ENCODE assay signal across 16 cellular contexts in the genomic region with DNA sequence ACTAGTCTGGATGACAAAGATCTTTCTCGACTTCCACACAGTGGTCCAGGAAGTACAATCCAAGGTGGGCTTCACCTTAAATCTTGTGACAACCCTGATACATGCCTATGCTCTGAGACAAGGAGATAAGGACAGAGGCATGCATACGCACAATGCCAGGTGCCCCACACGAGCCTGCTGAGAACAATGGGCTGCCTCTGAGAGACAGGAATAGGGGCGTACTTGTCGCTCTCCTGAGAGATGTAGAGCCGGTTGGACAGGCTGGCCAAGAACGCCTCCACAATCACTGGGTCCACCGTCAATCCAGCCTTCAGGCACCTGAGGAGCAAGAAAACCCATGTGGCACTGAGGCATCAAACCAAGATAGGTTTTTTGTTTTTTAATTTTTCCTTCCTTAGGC. TPM values are rescaled to one million over a fixed set of nuclear protein-coding genes. Genes with fewer than 3 reads are reported as not detected.
DNase-seq lines count a peak whose midpoint lies in the region; ATAC-seq and TF ChIP-seq lines count a peak whose summit lies in the region.
"Had no signal": no experiment of that assay in that cellular context is flagged by ENCODE, and none has a peak within 500 bp of the region (broad histone marks: within the 10 kb centered on the region; RNA-seq: fewer than 3 reads in every experiment).

No MANE protein-coding gene starts in this region.

- no peaks in the 10 kb centered on the region for H3K36me3 ChIP-seq in mesendoderm (ENCODE audit: control insufficient read depth, insufficient read depth, low read length)

- no peak overlapping the region for H3K4ac ChIP-seq in mesendoderm (ENCODE audit: low read depth, low read length)

- H3K27me3 Mint-ChIP-seq in T-helper 17 cell (no peaks in the 10 kb centered on the region), type B pancreatic cell (no peaks in the 10 kb centered on the region)
- no peaks in the 10 kb centered on the region for H3K27me3 Mint-ChIP-seq in activated T-cell treated with anti-CD3 and anti-CD28 coated beads, Interleukin-2, amount 50 U/mL, for 4 hours (ENCODE audit: low read depth)

- H3K27ac ChIP-seq in dorsolateral prefrontal cortex (peak overlapping the region in 39 of 59 donors; percentile 2 to 74 (median 46)), mesendoderm (ENCODE audit: low read depth, low read length) (no peak overlapping the region)
- H3K27ac ChIP-seq: RWPE1 had no signal

- H4K8ac ChIP-seq in mesendoderm (ENCODE audit: low read depth, low read length): no peak overlapping the region

- no peak overlapping the region for H2BK120ac ChIP-seq in mesendoderm (ENCODE audit: low read depth, low read length)

- no peaks in the 10 kb centered on the region for H3K9me3 Mint-ChIP-seq in type B pancreatic cell
- H3K9me3 Mint-ChIP-seq in activated T-cell treated with anti-CD3 and anti-CD28 coated beads, Interleukin-2, amount 50 U/mL, for 4 hours: no peaks in the 10 kb centered on the region
- H3K9me3 Mint-ChIP-seq: H9 had no signal

- H3K36me3 Mint-ChIP-seq in T-helper 17 cell (ENCODE audit: low read depth) (peaks cover 13% of the 10 kb centered on the region), type B pancreatic cell (peaks cover 30% of the 10 kb centered on the region)
- peaks cover 67% of the 10 kb centered on the region for H3K36me3 Mint-ChIP-seq in activated T-cell treated with anti-CD3 and anti-CD28 coated beads, Interleukin-2, amount 50 U/mL, for 4 hours (ENCODE audit: insufficient read depth)

- H3K4me3 Mint-ChIP-seq in T-helper 17 cell (no peak overlapping the region), type B pancreatic cell (peak overlapping the region; percentile 67)
- no peak overlapping the region for H3K4me3 Mint-ChIP-seq in activated T-cell treated with anti-CD3 and anti-CD28 coated beads, Interleukin-2, amount 50 U/mL, for 4 hours
- H3K4me3 Mint-ChIP-seq: H9 had no signal

- H3K27me3 ChIP-seq in dorsolateral prefrontal cortex: no peaks in the 10 kb centered on the region
- no peaks in the 10 kb centered on the region for H3K27me3 ChIP-seq in mesendoderm (ENCODE audit: insufficient read depth, low read length, poor library complexity)

- peak overlapping the region; percentile 34 for H3K27ac Mint-ChIP-seq in T-helper 17 cell
- H3K27ac Mint-ChIP-seq in type B pancreatic cell: peak overlapping the region; percentile 88

- no peak overlapping the region for H4K5ac ChIP-seq in mesendoderm (ENCODE audit: low read length)

- H2AK5ac ChIP-seq in mesendoderm (ENCODE audit: low read length): no peak overlapping the region

- no peak for ATAC-seq in T-helper 17 cell
- ATAC-seq in activated T-cell treated with anti-CD3 and anti-CD28 coated beads, Interleukin-2, amount 50 U/mL, for 4 hours: no peak

- no peaks in the 10 kb centered on the region for H3K79me2 ChIP-seq in mesendoderm (ENCODE audit: control insufficient read depth, insufficient read depth, low read length)

- no peak overlapping the region for H3K23ac ChIP-seq in mesendoderm (ENCODE audit: low read length)

- H3K4me2 ChIP-seq in mesendoderm (ENCODE audit: low read length): no peak overlapping the region

- no peak for TF ChIP-seq CTCF in dorsolateral prefrontal cortex (IDR thresholded peaks at IDR 0.05 in 54 of 56, conservative IDR thresholded peaks at IDR 0.05 in 2 of 56; ENCODE audit: low read depth in 1 of 56, partially characterized antibody in 56 of 56)
- no peak for TF ChIP-seq CTCF in type B pancreatic cell (conservative IDR thresholded peaks at IDR 0.05)

- H3K56ac ChIP-seq in mesendoderm (ENCODE audit: low read length): peak overlapping the region; percentile 34

- H3K4me1 Mint-ChIP-seq in T-helper 17 cell (peaks cover 2% of the 10 kb centered on the region), type B pancreatic cell (ENCODE audit: unreplicated experiment) (peaks cover 5% of the 10 kb centered on the region)
- no peaks in the 10 kb centered on the region for H3K4me1 Mint-ChIP-seq in activated T-cell treated with anti-CD3 and anti-CD28 coated beads, Interleukin-2, amount 50 U/mL, for 4 hours (ENCODE audit: low read depth)

- H3K79me1 ChIP-seq in mesendoderm (ENCODE audit: low read length): no peaks in the 10 kb centered on the region

- H3K18ac ChIP-seq in mesendoderm (ENCODE audit: low read length): no peak overlapping the region

- intact Hi-C loops in dorsolateral prefrontal cortex (cut with DNase I): no loop called here

- DNase-seq in T-helper 17 cell (no peak), dorsolateral prefrontal cortex (peak in 1 of 10 donors; percentile 32), mesendoderm (peak; percentile 93), type B pancreatic cell (ENCODE audit: extremely low spot score, unreplicated experiment) (no peak), NCI-H1417 treated with DMSO at 0.1 percent for 48 hours (lab: John Stamatoyannopoulos, UW) (no peak)
- no peak for DNase-seq in activated naive CD4-positive, alpha-beta T cell (lab: John Stamatoyannopoulos, UW)
- DNase-seq in activated T-cell treated with anti-CD3 and anti-CD28 coated beads, Interleukin-2, amount 50 U/mL, for 4 hours: no peak
- DNase-seq: C1 segment of cervical spinal cord, H9, MV-4-11, NCI-H1436 treated with DMSO at 0.1 percent for 48 hours, NCI-H2081 treated with DMSO at 0.1 percent for 48 hours, NCI-H226, NCI-H526 treated with DMSO at 0.1 percent for 48 hours had no signal

- H3K4me3 ChIP-seq in dorsolateral prefrontal cortex (no peak overlapping the region), mesendoderm (ENCODE audit: low read length) (no peak overlapping the region)

- no CpG with 5 or more reads among the region's 8 CpGs for WGBS in mesendoderm (ENCODE audit: extremely low coverage, insufficient coverage, low lambda C conversion rate)

- no peaks in the 10 kb centered on the region for H3K9me3 ChIP-seq in T-helper 17 cell (ENCODE audit: control insufficient read depth, low read length, poor library complexity, severe bottlenecking)

- H3K4me1 ChIP-seq in mesendoderm (ENCODE audit: control insufficient read depth, low read depth, low read length): peaks cover 4% of the 10 kb centered on the region

- H2BK5ac ChIP-seq in mesendoderm (ENCODE audit: low read length): no peak overlapping the region

- H2BK15ac ChIP-seq in mesendoderm (replicated peaks; ENCODE audit: low read depth): no peak overlapping the region

- H3K9ac ChIP-seq in mesendoderm (ENCODE audit: low read length): no peak overlapping the region

RNA-seq across cellular contexts. Expression of a gene that starts 25.5 kb away (rescaled TPM):
- total RNA-seq in T-helper 17 cell (not detected), dorsolateral prefrontal cortex (1 to 10 TPM in 26 of 120 experiments, under 1 TPM in 70, not detected in 24; 0.11 to 4.7 (median 0.61) TPM), type B pancreatic cell (ENCODE audit: low replicate concordance) (5.6 and 7.1 TPM in 2 replicates)
- 0.01 TPM for polyA plus RNA-seq in mesendoderm (2013, experiment 1 of 2)
- not detected for polyA plus RNA-seq in mesendoderm (2013, experiment 2 of 2)
- under 1 TPM in 1 of 3 donors, not detected in 2; 0.15 TPM for total RNA-seq in activated T-cell treated with anti-CD3 and anti-CD28 coated beads, Interleukin-2, amount 50 U/mL, for 4 hours
- total RNA-seq: H9, OCI-LY7 had no signal

RNA-seq across cellular contexts. Expression of a gene that starts 59.2 kb away (rescaled TPM):
- total RNA-seq in T-helper 17 cell (100 to 1,000 TPM; 159 to 160 TPM), dorsolateral prefrontal cortex (100 to 1,000 TPM; 211 to 601 (median 463) TPM), type B pancreatic cell (ENCODE audit: low replicate concordance) (119 and 120 TPM in 2 replicates)
- 10.7 TPM for polyA plus RNA-seq in mesendoderm (2013, experiment 1 of 2)
- polyA plus RNA-seq in mesendoderm (2013, experiment 2 of 2): 10.7 TPM
- 10 to 100 TPM; 64.1 to 66.6 (median 66.5) TPM for total RNA-seq in activated T-cell treated with anti-CD3 and anti-CD28 coated beads, Interleukin-2, amount 50 U/mL, for 4 hours

RNA-seq across cellular contexts. Expression of a gene that starts 59.4 kb away (rescaled TPM):
- 10 to 100 TPM; 18.9 to 25.4 TPM for total RNA-seq in T-helper 17 cell
- total RNA-seq in dorsolateral prefrontal cortex: 10 to 100 TPM; 16.5 to 33.5 (median 23.5) TPM
- 16.3 TPM for polyA plus RNA-seq in mesendoderm (2013, experiment 1 of 2)
- polyA plus RNA-seq in mesendoderm (2013, experiment 2 of 2): 16.0 TPM
- total RNA-seq in type B pancreatic cell (ENCODE audit: low replicate concordance): 19.0 and 20.4 TPM in 2 replicates
- 10 to 100 TPM; 19.0 to 22.6 (median 22.2) TPM for total RNA-seq in activated T-cell treated with anti-CD3 and anti-CD28 coated beads, Interleukin-2, amount 50 U/mL, for 4 hours
